ENCODE assay signal across 12 cellular contexts in genomic region chr3:128706171-128706570, GRCh38. TPM values are rescaled to one million over a fixed set of nuclear protein-coding genes. Genes with fewer than 3 reads are reported as not detected.
A peak's percentile ranks its signal among the peaks of the same experiment; 100 is the strongest.
DNase-seq lines count a peak whose midpoint lies in the region; ATAC-seq, FAIRE-seq and TF ChIP-seq lines count a peak whose summit lies in the region.
"Had no signal": no experiment of that assay in that cellular context is flagged by ENCODE, and none has a peak within 500 bp of the region (broad histone marks: within the 10 kb centered on the region; RNA-seq: fewer than 3 reads in every experiment).

No MANE protein-coding gene starts in this region.

- H3K27ac ChIP-seq in Panc1 (ENCODE audit: low read length): no peak overlapping the region
- no peak overlapping the region for H3K27ac ChIP-seq in foreskin keratinocyte
- H3K27ac ChIP-seq in HepG2 (ENCODE audit: extremely low read length, insufficient read depth, low read length): no peak overlapping the region

- H3K27me3 ChIP-seq in Panc1 (ENCODE audit: control insufficient read depth, insufficient read depth, low read length) (no peaks in the 10 kb centered on the region), foreskin keratinocyte (no peaks in the 10 kb centered on the region), HepG2 (ENCODE audit: control insufficient read depth in 1 of 2, insufficient read depth in 2 of 2, low read length in 2 of 2) (peaks cover 4 to 17% of the 10 kb centered on the region in 2 experiments; a peak in 3 of 5 replicates)

- H3K4me3 ChIP-seq in Panc1 (ENCODE audit: low read depth in 2 of 2, low read length in 2 of 2) (no peak overlapping the region), HepG2 (replicated peaks in 1 of 3; ENCODE audit: insufficient read depth in 1 of 3, low read depth in 2 of 3, low read length in 3 of 3) (no peak overlapping the region)
- H3K4me3 ChIP-seq: GM23338 had no signal

- H3K36me3 ChIP-seq in Panc1 (ENCODE audit: control insufficient read depth, insufficient read depth, low read length) (no peaks in the 10 kb centered on the region), HepG2 (replicated peaks in 1 of 2; ENCODE audit: control insufficient read depth in 1 of 2, insufficient read depth in 2 of 2, low read length in 2 of 2) (no peaks in the 10 kb centered on the region)

- 43% methylated on average over 3 of the region's 3 CpGs for WGBS in HepG2 (ENCODE audit: low lambda C conversion rate)

- H4K20me1 ChIP-seq in HepG2 (ENCODE audit: insufficient read depth, low read length): no peaks in the 10 kb centered on the region

- H3K4me1 ChIP-seq in Panc1 (ENCODE audit: control insufficient read depth, insufficient read depth, low read length) (no peaks in the 10 kb centered on the region), foreskin keratinocyte (no peaks in the 10 kb centered on the region), HepG2 (ENCODE audit: insufficient read depth, low read length) (peaks cover 20% of the 10 kb centered on the region)

- H3K9ac ChIP-seq in HepG2 (ENCODE audit: insufficient read depth, low read depth, low read length): no peak overlapping the region

- H3K9me3 ChIP-seq in Panc1 (ENCODE audit: control insufficient read depth, insufficient read depth, low read depth, low read length) (no peaks in the 10 kb centered on the region), HepG2 (ENCODE audit: low read length) (no peaks in the 10 kb centered on the region)

- H2AFZ ChIP-seq in HepG2 (ENCODE audit: low read length): no peak overlapping the region
- H2AFZ ChIP-seq: GM23338 had no signal

- peak; percentile 7 for DNase-seq in COLO668 (lab: John Stamatoyannopoulos, UW; ENCODE audit: unreplicated experiment)
- peak; percentile 50 for DNase-seq in Daoy (ENCODE audit: low read depth)
- DNase-seq in Panc1 (ENCODE audit: low read depth, low spot score): no peak
- no peak for DNase-seq in foreskin keratinocyte
- DNase-seq in HepG2 (ENCODE audit: low spot score): no peak
- DNase-seq: C1 segment of cervical spinal cord; CD4-positive, alpha-beta T cell; H7 had no signal

- no peak for FAIRE-seq in HepG2 (lab: Jason Lieb, UNC)
- FAIRE-seq: A204.1 had no signal

- intact Hi-C loops in Panc1 (cut with micrococcal nuclease; ENCODE audit: unreplicated experiment) (no loop called here), HepG2 (cut with micrococcal nuclease; ENCODE audit: unreplicated experiment) (no loop called here)

- no peak for TF ChIP-seq POLR2A in HepG2 (IDR thresholded peaks at IDR 0.05; ENCODE audit: insufficient read depth in 1 of 2, low read depth in 2 of 2, low read length in 2 of 2)

- no peak overlapping the region for H3K4me2 ChIP-seq in HepG2 (ENCODE audit: low read depth, low read length)
- H3K4me2 ChIP-seq: GM23338 had no signal

- no peak for TF ChIP-seq RAD21 in HepG2 (CRISPR knock-in tag; IDR thresholded peaks at IDR 0.05)

- TF ChIP-seq EP300 in HepG2 (IDR thresholded peaks at IDR 0.05; ENCODE audit: low read depth in 2 of 2, low read length in 2 of 2) (no peak), HepG2 (CRISPR knock-in tag; IDR thresholded peaks at IDR 0.05; ENCODE audit: borderline replicate concordance) (no peak)

- CTCF ChIA-PET in Panc1 (lab: Charles Lee) (no interaction called here), HepG2 (lab: Yijun Ruan, JAX; ENCODE audit: low intra/inter-chr PET ratio, low total read pairs) (no interaction called here)

- TF ChIP-seq CTCF in Panc1 (IDR thresholded peaks at IDR 0.05): no peak
- no peak for TF ChIP-seq CTCF in foreskin keratinocyte (conservative IDR thresholded peaks at IDR 0.05)
- TF ChIP-seq CTCF in HepG2 (CRISPR knock-in tag; IDR thresholded peaks at IDR 0.05): no peak

- ATAC-seq in Panc1 (0 out of 2 replicates have a peak, but pooled peaks have one; percentile 54), foreskin keratinocyte (peak; percentile 25), GM18517 (IDR thresholded peaks at IDR 0.05; ENCODE audit: unreplicated experiment) (no peak), HG03520 (IDR thresholded peaks at IDR 0.05; ENCODE audit: unreplicated experiment) (no peak), HepG2 (no peak)
- ATAC-seq: GM23338 had no signal

- POLR2A ChIA-PET in Panc1 (lab: Charles Lee): no interaction called here
- POLR2A ChIA-PET in HepG2 (lab: Yijun Ruan, JAX): interaction anchor here (1.7 kb wide), 1 partner anchor 25 kb away, joined by 6 read pairs; no protein-coding TSS in a partner anchor

- in situ Hi-C loops in Panc1 (cut with HindIII; ENCODE audit: low pct_unique_long_range_greater_than_20kb, low sequenced_read_pairs) (no loop called here), HepG2 (cut with HindIII; ENCODE audit: extremely low pct_ligation_motif_present, low pct_unique_long_range_greater_than_20kb) (no loop called here)

- H3K79me2 ChIP-seq in HepG2 (ENCODE audit: insufficient read depth, low read length): no peaks in the 10 kb centered on the region

- no TSS peak for BruUV-seq in Panc1 (replicated peaks; lab: Mats Ljungman, UMichigan)
- no TSS peak for BruUV-seq in HepG2 (replicated peaks; lab: Mats Ljungman, UMichigan)

TF ChIP-seq in HepG2, 621 proteins besides CTCF, POLR2A, EP300 and RAD21 (continues in another document):
- no peak for TF ChIP-seq MEIS2 (CRISPR knock-in tag; IDR thresholded peaks at IDR 0.05)
- no peak for TF ChIP-seq ZBTB7A (CRISPR knock-in tag; IDR thresholded peaks at IDR 0.05)
- TF ChIP-seq PHF21A (CRISPR knock-in tag; IDR thresholded peaks at IDR 0.05): no peak
- no peak for TF ChIP-seq DR1 (CRISPR knock-in tag; IDR thresholded peaks at IDR 0.05)
- no peak for TF ChIP-seq ZNF883 (CRISPR knock-in tag; IDR thresholded peaks at IDR 0.05; ENCODE audit: not compliant biosample characterization)
- no peak for TF ChIP-seq NFRKB (IDR thresholded peaks at IDR 0.05)
- no peak for TF ChIP-seq CC2D1A (CRISPR knock-in tag; IDR thresholded peaks at IDR 0.05)
- no peak for TF ChIP-seq ZNF253 (CRISPR knock-in tag; IDR thresholded peaks at IDR 0.05; ENCODE audit: borderline replicate concordance)
- TF ChIP-seq CENPX (CRISPR knock-in tag; IDR thresholded peaks at IDR 0.05): no peak

RNA-seq across cellular contexts. Expression of gene RAB7A, which starts 19.8 kb away (rescaled TPM):
- 42.7 and 49.5 TPM in 2 replicates for total RNA-seq in Daoy (2014; rRNA removed; shearing (Covaris generic))
- total RNA-seq in Panc1 (2021; ENCODE audit: unreplicated experiment) (386 TPM), foreskin keratinocyte (151 and 168 TPM in 2 replicates), HepG2 (2016; rRNA removed; fragmentation: Illumina TruSeq; extraction: Trizol) (26.5 and 49.0 TPM in 2 replicates)
- 429 TPM for polyA plus RNA-seq in Panc1 (2012; ENCODE audit: insufficient read length)
- polyA plus RNA-seq in foreskin keratinocyte (196 and 232 TPM in 2 replicates), HepG2 (2011; rRNA removed) (151 and 182 TPM in 2 replicates)
- 38.7 and 41.1 TPM in 2 replicates for total RNA-seq in HepG2 (2016; cell fraction: cytosol; rRNA removed; fragmentation: Illumina TruSeq; extraction: Trizol; ENCODE audit: low read depth)
- 28.3 and 46.8 TPM in 2 replicates for total RNA-seq in HepG2 (2016; cell fraction: insoluble cytoplasmic fraction; rRNA removed; fragmentation: Illumina TruSeq; extraction: Trizol)
- total RNA-seq in HepG2 (2016; cell fraction: membrane; rRNA removed; fragmentation: Illumina TruSeq; extraction: Trizol): 17.9 and 21.7 TPM in 2 replicates
- 23.4 and 24.9 TPM in 2 replicates for total RNA-seq in HepG2 (2016; cell fraction: nucleus; rRNA removed; fragmentation: Illumina TruSeq; extraction: Trizol)
- 150 and 192 TPM in 2 replicates for polyA plus RNA-seq in HepG2 (2011; cell fraction: cytosol; rRNA removed)
- 22.3 and 35.1 TPM in 2 replicates for polyA plus RNA-seq in HepG2 (2011; cell fraction: nucleus; rRNA removed)
- polyA plus RNA-seq in HepG2 (2012): 113 and 143 TPM in 2 replicates
- polyA plus RNA-seq in HepG2 (2016; cell fraction: cytosol; fragmentation: Illumina TruSeq; extraction: Trizol; ENCODE audit: low read depth): 9.2 and 10.5 TPM in 2 replicates
- 212 and 261 TPM in 2 replicates for polyA plus RNA-seq in HepG2 (2016; cell fraction: insoluble cytoplasmic fraction; fragmentation: Illumina TruSeq; extraction: Trizol; ENCODE audit: low read depth)
- polyA plus RNA-seq in HepG2 (2016; cell fraction: membrane; fragmentation: Illumina TruSeq; extraction: Trizol; ENCODE audit: low read depth): 28.1 and 31.8 TPM in 2 replicates
- polyA plus RNA-seq in HepG2 (2016; cell fraction: nucleus; fragmentation: Illumina TruSeq; extraction: Trizol; ENCODE audit: insufficient read depth, low read depth): 82.8 and 96.0 TPM in 2 replicates
- 149 and 160 TPM in 2 replicates for polyA minus RNA-seq in HepG2 (2011; rRNA and poly(A)+ RNA removed; ENCODE audit: low replicate concordance)
- polyA minus RNA-seq in HepG2 (2011; cell fraction: cytosol; rRNA and poly(A)+ RNA removed): 58.7 and 72.0 TPM in 2 replicates
- polyA minus RNA-seq in HepG2 (2011; cell fraction: nucleus; rRNA and poly(A)+ RNA removed): 34.9 and 44.1 TPM in 2 replicates

RNA-seq across cellular contexts. Expression of gene RPN1, which starts 55.6 kb away (rescaled TPM):
- total RNA-seq in Daoy (2014; rRNA removed; shearing (Covaris generic)): 391 and 442 TPM in 2 replicates
- 320 TPM for total RNA-seq in Panc1 (2021; ENCODE audit: unreplicated experiment)
- 261 TPM for polyA plus RNA-seq in Panc1 (2012; ENCODE audit: insufficient read length)
- 268 and 307 TPM in 2 replicates for total RNA-seq in foreskin keratinocyte
- 175 and 177 TPM in 2 replicates for polyA plus RNA-seq in foreskin keratinocyte
- 158 and 342 TPM in 2 replicates for total RNA-seq in HepG2 (2016; rRNA removed; fragmentation: Illumina TruSeq; extraction: Trizol)
- total RNA-seq in HepG2 (2016; cell fraction: cytosol; rRNA removed; fragmentation: Illumina TruSeq; extraction: Trizol; ENCODE audit: low read depth): 95.2 and 99.3 TPM in 2 replicates
- 156 and 336 TPM in 2 replicates for total RNA-seq in HepG2 (2016; cell fraction: insoluble cytoplasmic fraction; rRNA removed; fragmentation: Illumina TruSeq; extraction: Trizol)
- total RNA-seq in HepG2 (2016; cell fraction: membrane; rRNA removed; fragmentation: Illumina TruSeq; extraction: Trizol): 158 and 173 TPM in 2 replicates
- total RNA-seq in HepG2 (2016; cell fraction: nucleus; rRNA removed; fragmentation: Illumina TruSeq; extraction: Trizol): 246 and 283 TPM in 2 replicates
- polyA plus RNA-seq in HepG2 (2011; rRNA removed): 243 and 290 TPM in 2 replicates
- 241 and 251 TPM in 2 replicates for polyA plus RNA-seq in HepG2 (2011; cell fraction: cytosol; rRNA removed)
- 102 and 103 TPM in 2 replicates for polyA plus RNA-seq in HepG2 (2011; cell fraction: nucleus; rRNA removed)
- polyA plus RNA-seq in HepG2 (2012): 136 and 184 TPM in 2 replicates
- polyA plus RNA-seq in HepG2 (2016; cell fraction: cytosol; fragmentation: Illumina TruSeq; extraction: Trizol; ENCODE audit: low read depth): 84.9 and 88.7 TPM in 2 replicates
- 124 and 131 TPM in 2 replicates for polyA plus RNA-seq in HepG2 (2016; cell fraction: insoluble cytoplasmic fraction; fragmentation: Illumina TruSeq; extraction: Trizol; ENCODE audit: low read depth)
- polyA plus RNA-seq in HepG2 (2016; cell fraction: membrane; fragmentation: Illumina TruSeq; extraction: Trizol; ENCODE audit: low read depth): 106 and 122 TPM in 2 replicates
- polyA plus RNA-seq in HepG2 (2016; cell fraction: nucleus; fragmentation: Illumina TruSeq; extraction: Trizol; ENCODE audit: insufficient read depth, low read depth): 289 and 294 TPM in 2 replicates
- 467 and 766 TPM in 2 replicates for polyA minus RNA-seq in HepG2 (2011; rRNA and poly(A)+ RNA removed; ENCODE audit: low replicate concordance)
- 220 and 227 TPM in 2 replicates for polyA minus RNA-seq in HepG2 (2011; cell fraction: cytosol; rRNA and poly(A)+ RNA removed)
- polyA minus RNA-seq in HepG2 (2011; cell fraction: nucleus; rRNA and poly(A)+ RNA removed): 116 and 127 TPM in 2 replicates

Comparison
In these comparisons a context has a peak if more than half of its experiments do, and no peak if none do; other contexts are left out.
1. DNase-seq: peak in COLO668 (single experiment) and Daoy (single experiment); none in Panc1 (single experiment), foreskin keratinocyte (0 of 2) and HepG2 (single experiment).
2. ATAC-seq: peak in Panc1 (single experiment) and foreskin keratinocyte (single experiment); none in GM18517 (single experiment), HG03520 (single experiment) and HepG2 (single experiment).